In genomic region chr9:34481620-34482019, GRCh38 we compare ENCODE assay signal across 2 cellular contexts.
TF ChIP-seq lines count a peak whose summit lies in the region.

No MANE protein-coding gene starts in this region.

TF ChIP-seq in WTC11, 78 proteins besides CTCF, POLR2A, EP300 and RAD21:
- TF ChIP-seq NFYB (CRISPR knock-in tag; conservative IDR thresholded peaks at IDR 0.05; ENCODE audit: low read depth), result 0 out of 2 replicates have a peak, but pooled peaks have one; percentile 23

TF ChIP-seq in K562, 482 proteins besides CTCF, POLR2A, EP300 and RAD21:
- TF ChIP-seq SREBF1 (IDR thresholded peaks at IDR 0.05; ENCODE audit: borderline replicate concordance, low read depth, low read length), result 0 out of 2 replicates have a peak, but pooled peaks have one; percentile 33
- TF ChIP-seq NFYB (IDR thresholded peaks at IDR 0.05; ENCODE audit: extremely low read depth, insufficient read length), result peak; percentile 22
